ENCODE assay signal across 1 cellular context in genomic region chr18:56638232-56639093, GRCh38.
TF ChIP-seq lines count a peak whose summit lies in the region.

TXNL1 (minus strand) TSS chr18:56638592; CDS start chr18:56638440, 152 bp downstream.

TF ChIP-seq in HepG2, 621 proteins besides CTCF, POLR2A, EP300 and RAD21 (continued from another document and continues in another):
- TF ChIP-seq MBD4 (IDR thresholded peaks at IDR 0.05; ENCODE audit: borderline replicate concordance, low read length): no peak
- no peak for TF ChIP-seq ARHGAP35 (CRISPR knock-in tag; IDR thresholded peaks at IDR 0.05; ENCODE audit: borderline replicate concordance)
- no peak for TF ChIP-seq CEBPZ (IDR thresholded peaks at IDR 0.05; ENCODE audit: low read length)
- no peak for TF ChIP-seq MIER2 (CRISPR knock-in tag; IDR thresholded peaks at IDR 0.05)
- TF ChIP-seq ZBTB46 (CRISPR knock-in tag; IDR thresholded peaks at IDR 0.05; ENCODE audit: borderline replicate concordance): no peak
- TF ChIP-seq ZNF580 (CRISPR knock-in tag; IDR thresholded peaks at IDR 0.05; ENCODE audit: borderline replicate concordance, low read depth): no peak; the same call in 1 of the 2 replicates
- TF ChIP-seq MAFG (CRISPR knock-in tag; IDR thresholded peaks at IDR 0.05): no peak
- no peak for TF ChIP-seq ZNF354B (CRISPR knock-in tag; IDR thresholded peaks at IDR 0.05)
- peak; percentile 11; the same call in 1 of the 2 replicates for TF ChIP-seq ZNF547 (CRISPR knock-in tag; IDR thresholded peaks at IDR 0.05)
- TF ChIP-seq TCF7 (IDR thresholded peaks at IDR 0.05; ENCODE audit: low read depth): no peak
- TF ChIP-seq ZNF782 (CRISPR knock-in tag; IDR thresholded peaks at IDR 0.05; ENCODE audit: borderline replicate concordance): no peak; the same call in none of the 2 replicates
- TF ChIP-seq ZNF740 (CRISPR knock-in tag; IDR thresholded peaks at IDR 0.05): peak; percentile 45; the same call in 1 of the 2 replicates
- peak; percentile 54; the same call in 1 of the 2 replicates for TF ChIP-seq HMGXB3 (CRISPR knock-in tag; IDR thresholded peaks at IDR 0.05; ENCODE audit: borderline replicate concordance)
- no peak for TF ChIP-seq NCOA1 (CRISPR knock-in tag; IDR thresholded peaks at IDR 0.05)
- peak; percentile 28 for TF ChIP-seq HNRNPLL (IDR thresholded peaks at IDR 0.05; ENCODE audit: low read depth, low read length, poor library complexity, severe bottlenecking)
- no peak for TF ChIP-seq ZNF407 (CRISPR knock-in tag; IDR thresholded peaks at IDR 0.05; ENCODE audit: not compliant biosample characterization)
- peak; percentile 60; the same call in 1 of the 2 replicates for TF ChIP-seq HDAC2 (CRISPR knock-in tag; IDR thresholded peaks at IDR 0.05)
- TF ChIP-seq NFE2L1 (CRISPR knock-in tag; IDR thresholded peaks at IDR 0.05; ENCODE audit: borderline replicate concordance): peak; percentile 93; the same call in 1 of the 2 replicates
- TF ChIP-seq ZNF512 (CRISPR knock-in tag; IDR thresholded peaks at IDR 0.05): no peak
- no peak for TF ChIP-seq PRMT3 (CRISPR knock-in tag; IDR thresholded peaks at IDR 0.05; ENCODE audit: borderline replicate concordance, low read depth)
- TF ChIP-seq NR2F2 (IDR thresholded peaks at IDR 0.05; ENCODE audit: borderline replicate concordance, low read depth): no peak
- no peak for TF ChIP-seq ZHX1 (CRISPR knock-in tag; IDR thresholded peaks at IDR 0.05; ENCODE audit: low read depth)
- no peak for TF ChIP-seq CCDC6 (CRISPR knock-in tag; IDR thresholded peaks at IDR 0.05)
- TF ChIP-seq BHLHE40 (IDR thresholded peaks at IDR 0.05; ENCODE audit: low read length): peak; percentile 95
